ENCODE assay signal across 20 cellular contexts in the genomic region with DNA sequence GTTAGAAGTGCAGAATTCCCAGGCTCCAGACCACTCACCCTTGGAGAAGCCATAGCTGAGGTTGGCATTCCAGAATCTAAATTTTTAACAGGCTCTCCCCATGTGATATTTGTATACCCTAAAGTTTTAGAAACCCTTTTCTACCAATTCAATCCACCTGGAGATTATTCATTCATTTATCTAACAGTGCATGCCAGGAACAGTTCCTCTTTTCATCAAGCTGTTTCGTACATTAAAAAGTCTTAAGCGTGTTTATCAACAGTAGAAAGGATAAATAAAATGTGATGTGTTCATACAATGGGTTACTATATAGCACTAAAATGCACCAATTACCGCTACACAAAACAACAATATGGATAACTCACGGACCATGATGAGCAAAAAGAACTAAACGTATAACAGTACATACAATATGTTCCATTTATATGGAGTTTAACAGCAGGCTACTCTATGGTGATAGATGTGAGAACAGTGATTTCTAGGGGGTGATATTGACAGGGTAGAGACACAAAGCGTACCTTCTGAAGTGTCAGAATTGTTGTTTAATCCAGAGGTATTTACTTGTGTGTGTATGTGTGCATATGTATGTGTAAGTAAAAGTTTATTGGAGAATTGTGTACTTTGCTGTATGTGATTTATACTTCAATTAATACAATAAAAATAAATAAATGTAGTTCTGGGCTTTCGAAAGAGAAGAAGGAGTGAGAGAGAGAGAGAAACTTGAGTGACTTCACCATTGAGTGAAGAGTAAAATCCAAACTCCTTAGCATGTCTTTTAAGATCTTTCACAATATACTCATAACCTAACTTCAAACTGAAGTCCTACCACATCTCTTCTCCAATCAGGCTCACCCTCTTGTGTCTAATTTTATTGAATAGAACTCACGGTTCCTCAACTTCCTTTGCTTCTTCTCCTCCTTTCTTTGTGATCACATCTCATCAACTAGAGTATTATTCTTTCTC.
DNase-seq lines count a peak whose midpoint lies in the region; ATAC-seq and TF ChIP-seq lines count a peak whose summit lies in the region.
"Had no signal": no experiment of that assay in that cellular context is flagged by ENCODE, and none has a peak within 500 bp of the region (broad histone marks: within the 10 kb centered on the region; RNA-seq: fewer than 3 reads in every experiment).

No MANE protein-coding gene starts in this region.

- H3K9me3 Mint-ChIP-seq in activated naive CD4-positive, alpha-beta T cell treated with anti-CD3 and anti-CD28 coated beads for 36 hours = no peaks in the 10 kb centered on the region
- H3K9me3 Mint-ChIP-seq in activated naive CD4-positive, alpha-beta T cell treated with anti-CD3 and anti-CD28 coated beads, Interleukin-2, amount 10 ng/mL, durations not matched to agents 7 days and 5 days = peaks cover 4% of the 10 kb centered on the region
- no peaks in the 10 kb centered on the region for H3K9me3 Mint-ChIP-seq in nephron
- H3K9me3 Mint-ChIP-seq: CD4-positive, alpha-beta T cell had no signal

- no peaks in the 10 kb centered on the region for H3K27me3 Mint-ChIP-seq in activated naive CD4-positive, alpha-beta T cell treated with anti-CD3 and anti-CD28 coated beads for 36 hours (ENCODE audit: low read depth)
- H3K27me3 Mint-ChIP-seq in activated naive CD4-positive, alpha-beta T cell treated with anti-CD3 and anti-CD28 coated beads, Interleukin-2, amount 10 ng/mL, durations not matched to agents 7 days and 5 days = no peaks in the 10 kb centered on the region
- H3K27me3 Mint-ChIP-seq in nephron (ENCODE audit: low read depth) = no peaks in the 10 kb centered on the region
- H3K27me3 Mint-ChIP-seq: CD4-positive, alpha-beta T cell had no signal

- no peak for TF ChIP-seq POLR2A in lower leg skin (IDR thresholded peaks at IDR 0.05)

- intact Hi-C loops in activated naive CD4-positive, alpha-beta T cell treated with anti-CD3 and anti-CD28 coated beads for 36 hours (cut with micrococcal nuclease) = loop anchor here (1.0 kb wide), 1 partner anchor 20 kb away; no protein-coding TSS in a partner anchor
- intact Hi-C loops in lower leg skin (cut with DNase I; ENCODE audit: low total_unique reads) = no loop called here

- H3K36me3 Mint-ChIP-seq in activated naive CD4-positive, alpha-beta T cell treated with anti-CD3 and anti-CD28 coated beads for 36 hours (ENCODE audit: low read depth) = no peaks in the 10 kb centered on the region
- H3K36me3 Mint-ChIP-seq in activated naive CD4-positive, alpha-beta T cell treated with anti-CD3 and anti-CD28 coated beads, Interleukin-2, amount 10 ng/mL, durations not matched to agents 7 days and 5 days = no peaks in the 10 kb centered on the region
- no peaks in the 10 kb centered on the region for H3K36me3 Mint-ChIP-seq in nephron (ENCODE audit: low read depth)

- H3K4me3 ChIP-seq in lower leg skin (ENCODE audit: low read depth, poor library complexity, severe bottlenecking) = no peak overlapping the region
- H3K4me3 ChIP-seq: esophagus muscularis mucosa, left lung, mucosa of descending colon, right lobe of liver had no signal

- peaks cover 51% of the 10 kb centered on the region for H3K4me1 Mint-ChIP-seq in activated naive CD4-positive, alpha-beta T cell treated with anti-CD3 and anti-CD28 coated beads for 36 hours (ENCODE audit: low read depth)
- H3K4me1 Mint-ChIP-seq in activated naive CD4-positive, alpha-beta T cell treated with anti-CD3 and anti-CD28 coated beads, Interleukin-2, amount 10 ng/mL, durations not matched to agents 7 days and 5 days = no peaks in the 10 kb centered on the region
- peaks cover 5% of the 10 kb centered on the region for H3K4me1 Mint-ChIP-seq in nephron

- CTCF ChIA-PET in activated naive CD4-positive, alpha-beta T cell treated with anti-CD3 and anti-CD28 coated beads for 36 hours (lab: Charles Lee) = interaction anchor here (1.0 to 1.3 kb wide), 2 partner anchors 9 to 50 kb away, joined by 5 read pairs; no protein-coding TSS in a partner anchor
- CTCF ChIA-PET in activated naive CD4-positive, alpha-beta T cell treated with anti-CD3 and anti-CD28 coated beads, Interleukin-2, amount 10 ng/mL, durations not matched to agents 7 days and 5 days (lab: Charles Lee) = interaction anchor here (1.1 kb wide), 1 partner anchor 28 kb away, joined by 4 read pairs; no protein-coding TSS in a partner anchor

- no peak overlapping the region for H3K4me3 Mint-ChIP-seq in activated naive CD4-positive, alpha-beta T cell treated with anti-CD3 and anti-CD28 coated beads for 36 hours
- H3K4me3 Mint-ChIP-seq in activated naive CD4-positive, alpha-beta T cell treated with anti-CD3 and anti-CD28 coated beads, Interleukin-2, amount 10 ng/mL, durations not matched to agents 7 days and 5 days = no peak overlapping the region
- no peak overlapping the region for H3K4me3 Mint-ChIP-seq in nephron
- H3K4me3 Mint-ChIP-seq: CD4-positive, alpha-beta T cell; T-helper 2 cell treated with Interferon-gamma antibody and Interleukin-4, amounts not matched to agents 5 μg/mL and 100 μg/mL, for 36 hours had no signal

- ATAC-seq in GM21529 (IDR thresholded peaks at IDR 0.05; ENCODE audit: unreplicated experiment) (peak; percentile 55), HG03060 (IDR thresholded peaks at IDR 0.05; ENCODE audit: low read depth, unreplicated experiment) (peak; percentile 38)
- ATAC-seq: left lung, mucosa of descending colon had no signal

- no peak for DNase-seq in activated naive CD4-positive, alpha-beta T cell treated with anti-CD3 and anti-CD28 coated beads for 36 hours
- DNase-seq in activated naive CD4-positive, alpha-beta T cell treated with anti-CD3 and anti-CD28 coated beads, Interleukin-2, amount 10 ng/mL, durations not matched to agents 7 days and 5 days = no peak
- DNase-seq in lower leg skin (ENCODE audit: low spot score in 2 of 2) (no peak), SKM-1 (lab: John Stamatoyannopoulos, UW; ENCODE audit: unreplicated experiment) (no peak), NCI-H345 (lab: John Stamatoyannopoulos, UW) (no peak)
- DNase-seq: ACHN; CD4-positive, alpha-beta T cell; effector CD4-positive, alpha-beta T cell; HCEC 1CT; KBM-7; left lung; mucosa of descending colon; NCI-H526; nucleus accumbens; right lobe of liver had no signal

- WGBS in lower leg skin, 2 donors = 90 to 91% methylated on average over 8 of the region's 8 CpGs

- TF ChIP-seq CTCF in nephron (IDR thresholded peaks at IDR 0.05; ENCODE audit: unreplicated experiment in 3 of 3) (no peak), lower leg skin (IDR thresholded peaks at IDR 0.05) (no peak)

- H3K27ac Mint-ChIP-seq in activated naive CD4-positive, alpha-beta T cell treated with anti-CD3 and anti-CD28 coated beads for 36 hours = peak overlapping the region; percentile 55
- H3K27ac Mint-ChIP-seq in activated naive CD4-positive, alpha-beta T cell treated with anti-CD3 and anti-CD28 coated beads, Interleukin-2, amount 10 ng/mL, durations not matched to agents 7 days and 5 days = no peak overlapping the region
- peak overlapping the region; percentile 59 to 79 (median 78) for H3K27ac Mint-ChIP-seq in nephron
- H3K27ac Mint-ChIP-seq: CD4-positive, alpha-beta T cell; T-helper 2 cell treated with Interferon-gamma antibody and Interleukin-4, amounts not matched to agents 5 μg/mL and 100 μg/mL, for 36 hours had no signal
